Comparison of ENCODE assay signal across 9 cellular contexts in genomic region chr2:132884292-132884691, GRCh38.
"Had no signal": no experiment of that assay in that cellular context is flagged by ENCODE, and none has a peak within 500 bp of the region (broad histone marks: within the 10 kb centered on the region; RNA-seq: fewer than 3 reads in every experiment).

No MANE protein-coding gene starts in this region.

- DNase-seq: GM23248, GOT3, H7, KG1 had no signal

- H3K36me3 ChIP-seq: HAP-1 had no signal

- ATAC-seq: HCT116, HepG2, K562 had no signal

- H3K27ac ChIP-seq: GM23248, HL-60 had no signal

- H3K9me3 ChIP-seq: HAP-1 had no signal

- H3K4me1 ChIP-seq: HAP-1 had no signal

- H3K4me3 ChIP-seq: GM23248, HAP-1, K562 had no signal
